Comparison of ENCODE assay signal across 18 cellular contexts in genomic region chr13:99390601-99391000, GRCh38.
DNase-seq lines count a peak whose midpoint lies in the region; ATAC-seq and TF ChIP-seq lines count a peak whose summit lies in the region.
"Had no signal": no experiment of that assay in that cellular context is flagged by ENCODE, and none has a peak within 500 bp of the region (broad histone marks: within the 10 kb centered on the region; RNA-seq: fewer than 3 reads in every experiment).

No MANE protein-coding gene starts in this region.

- peak overlapping the region; percentile 41 for H3K27ac Mint-ChIP-seq in activated naive CD8-positive, alpha-beta T cell
- H3K27ac Mint-ChIP-seq in activated naive CD8-positive, alpha-beta T cell treated with anti-CD3 and anti-CD28 coated beads for 36 hours = no peak overlapping the region
- H3K27ac Mint-ChIP-seq in naive B cell = peak overlapping the region in 4 of 6 donors; percentile 70 to 100 (median 80)

- TF ChIP-seq CTCF in GM10248 (IDR thresholded peaks at IDR 0.05; ENCODE audit: control extremely low read depth, extremely low read depth, low read depth, missing control alignments) = no peak

- peak; percentile 1 for DNase-seq in activated CD4-positive, alpha-beta T cell treated with anti-CD3 and anti-CD28 coated beads for 48 hours
- no peak for DNase-seq in activated CD4-positive, alpha-beta T cell treated with anti-CD3 and anti-CD28 coated beads, Interleukin-2, amount 50 U/mL, for 1 hour
- no peak for DNase-seq in activated naive CD8-positive, alpha-beta T cell treated with anti-CD3 and anti-CD28 coated beads for 36 hours
- DNase-seq in naive B cell (no peak), NCI-H2107 treated with DMSO at 0.1 percent for 48 hours (lab: John Stamatoyannopoulos, UW; ENCODE audit: unreplicated experiment) (no peak), GM10248 (ENCODE audit: extremely low spot score) (no peak)
- DNase-seq: 8988T, COR-L47, DMS153, EL, KG1, NCI-H1436, NCI-H2029, NCI-H510A, NCI-H82, PC-3 had no signal

- H3K9me3 Mint-ChIP-seq in activated naive CD8-positive, alpha-beta T cell (ENCODE audit: low read depth) = no peaks in the 10 kb centered on the region
- H3K9me3 Mint-ChIP-seq in activated naive CD8-positive, alpha-beta T cell treated with anti-CD3 and anti-CD28 coated beads for 36 hours = no peaks in the 10 kb centered on the region
- no peaks in the 10 kb centered on the region for H3K9me3 Mint-ChIP-seq in naive B cell

- no peaks in the 10 kb centered on the region for H3K27me3 Mint-ChIP-seq in activated naive CD8-positive, alpha-beta T cell
- H3K27me3 Mint-ChIP-seq in activated naive CD8-positive, alpha-beta T cell treated with anti-CD3 and anti-CD28 coated beads for 36 hours = no peaks in the 10 kb centered on the region
- no peaks in the 10 kb centered on the region for H3K27me3 Mint-ChIP-seq in naive B cell

- H3K36me3 Mint-ChIP-seq in activated naive CD8-positive, alpha-beta T cell = peaks cover 5% of the 10 kb centered on the region
- peaks cover 21% of the 10 kb centered on the region for H3K36me3 Mint-ChIP-seq in activated naive CD8-positive, alpha-beta T cell treated with anti-CD3 and anti-CD28 coated beads for 36 hours
- peaks cover 5 to 7% of the 10 kb centered on the region in 2 donors for H3K36me3 Mint-ChIP-seq in naive B cell

- H3K4me3 Mint-ChIP-seq in activated naive CD8-positive, alpha-beta T cell = no peak overlapping the region
- H3K4me3 Mint-ChIP-seq in activated naive CD8-positive, alpha-beta T cell treated with anti-CD3 and anti-CD28 coated beads for 36 hours = no peak overlapping the region
- no peak overlapping the region for H3K4me3 Mint-ChIP-seq in naive B cell

- peaks cover 39% of the 10 kb centered on the region for H3K4me1 Mint-ChIP-seq in activated naive CD8-positive, alpha-beta T cell (ENCODE audit: low read depth)
- H3K4me1 Mint-ChIP-seq in activated naive CD8-positive, alpha-beta T cell treated with anti-CD3 and anti-CD28 coated beads for 36 hours = peaks cover 40% of the 10 kb centered on the region
- peaks cover 32 to 40% (median 37%) of the 10 kb centered on the region in 3 donors for H3K4me1 Mint-ChIP-seq in naive B cell

- no peak for ATAC-seq in naive B cell (ENCODE audit: low read depth in 2 of 2)
- ATAC-seq in GM21825 (IDR thresholded peaks at IDR 0.05; ENCODE audit: unreplicated experiment) = no peak
- ATAC-seq: PC-3 had no signal

- CTCF ChIA-PET in GM10248 (lab: Yijun Ruan, JAX) = interaction anchor here (0.9 to 23.0 kb wide), 5 partner anchors 9 to 122 kb away, joined by 4 to 450 read pairs (median 50); no protein-coding TSS in a partner anchor

- POLR2A ChIA-PET in GM10248 (lab: Yijun Ruan, JAX) = no interaction called here
